In genomic region chr9:37903831-37904646, GRCh38 we compare ENCODE assay signal across 8 cellular contexts. TPM values are rescaled to one million over a fixed set of nuclear protein-coding genes. Genes with fewer than 3 reads are reported as not detected.
DNase-seq lines count a peak whose midpoint lies in the region; ATAC-seq, FAIRE-seq and TF ChIP-seq lines count a peak whose summit lies in the region.

TSS of gene SLC25A51 (minus strand) at chr9:37904127. CDS start at chr9:37888550, 15,577 bp downstream.

- H3K27me3 ChIP-seq in RWPE2 (ENCODE audit: insufficient read depth, poor library complexity, severe bottlenecking) (no peaks in the 10 kb centered on the region), stomach (no peaks in the 10 kb centered on the region)

- peak within 1 kb of the TSS; percentile 45 for H3K27ac Mint-ChIP-seq in nephron progenitor cell

- peak within 1 kb of the TSS; percentile 74 for H3K27ac ChIP-seq in RWPE2 (ENCODE audit: poor library complexity, severe bottlenecking)
- H3K27ac ChIP-seq in stomach = peak within 1 kb of the TSS; percentile 89 to 94 (median 91)

- peaks cover 8% of the 10 kb centered on the region for H3K27me3 Mint-ChIP-seq in nephron progenitor cell (ENCODE audit: low read depth, poor library complexity)

- TF ChIP-seq CTCF in RWPE2 (IDR thresholded peaks at IDR 0.05; ENCODE audit: poor library complexity, severe bottlenecking) (peak; percentile 98), fibroblast of the aortic adventitia (IDR thresholded peaks at IDR 0.05; ENCODE audit: insufficient read depth, low read length) (peak; percentile 95), nephron progenitor cell (IDR thresholded peaks at IDR 0.05) (peak; percentile 76), stomach (IDR thresholded peaks at IDR 0.05) (peak in 6 of 7 experiments; percentile 15 to 96 (median 88))

- H3K4me3 ChIP-seq in RWPE2 (ENCODE audit: severe bottlenecking) = peak within 1 kb of the TSS; percentile 76
- H3K4me3 ChIP-seq in fibroblast of the aortic adventitia (ENCODE audit: low read depth, low read length) = peak within 1 kb of the TSS; percentile 75
- peak within 1 kb of the TSS; percentile 81 to 98 (median 96) for H3K4me3 ChIP-seq in stomach

- 0 to 1% (median 1%) methylated on average over 28 to 78 of the region's 78 CpGs for WGBS in stomach, 5 donors

- TF ChIP-seq POLR2A in H54 (IDR thresholded peaks at IDR 0.05; ENCODE audit: low read depth, low read length) (peak; percentile 65), stomach (IDR thresholded peaks at IDR 0.05) (no peak)

- TF ChIP-seq EP300 in stomach (IDR thresholded peaks at IDR 0.05) = no peak

- FAIRE-seq in H54 (lab: Jason Lieb, UNC) = no peak

- in situ Hi-C loops in G401 (cut with HindIII; ENCODE audit: low sequenced_read_pairs) = no loop called here

- peaks cover 21% of the 10 kb centered on the region for H3K36me3 ChIP-seq in RWPE2 (ENCODE audit: low read depth)
- H3K36me3 ChIP-seq in stomach = peaks cover 5 to 14% (median 6%) of the 10 kb centered on the region in 4 donors

- H3K4me1 Mint-ChIP-seq in nephron progenitor cell = peaks cover 39% of the 10 kb centered on the region

- H3K9me3 Mint-ChIP-seq in nephron progenitor cell = no peaks in the 10 kb centered on the region

- intact Hi-C loops in stomach (cut with DNase I; ENCODE audit: low total_unique reads) = no loop called here

- peaks cover 12% of the 10 kb centered on the region for H3K4me1 ChIP-seq in RWPE2 (ENCODE audit: insufficient read depth, poor library complexity, severe bottlenecking)
- H3K4me1 ChIP-seq in stomach = peaks cover 10 to 35% (median 31%) of the 10 kb centered on the region in 4 donors

- H3K9me3 ChIP-seq in RWPE2 (ENCODE audit: severe bottlenecking) (no peaks in the 10 kb centered on the region), stomach (no peaks in the 10 kb centered on the region)

- DNase-seq in G401 (ENCODE audit: low spot score) = peak; percentile 88
- DNase-seq in H54 (ENCODE audit: insufficient read length, low spot score) = peak; percentile 77
- peak; percentile 93 for DNase-seq in LoVo (ENCODE audit: low spot score)
- peak; percentile 93 for DNase-seq in RWPE2 (ENCODE audit: low spot score)
- DNase-seq in activated T-helper 9 cell treated with anti-CD3 and anti-CD28 coated beads, Interleukin-2, amount 50 U/mL, for 16 hours (ENCODE audit: low read depth) = peak; percentile 92
- DNase-seq in fibroblast of the aortic adventitia (ENCODE audit: low read depth) = peak; percentile 92
- peak; percentile 95 for DNase-seq in nephron progenitor cell
- DNase-seq in stomach = peak; percentile 94

- H3K4me3 Mint-ChIP-seq in nephron progenitor cell = peak within 1 kb of the TSS; percentile 90

- peaks cover 8% of the 10 kb centered on the region for H3K36me3 Mint-ChIP-seq in nephron progenitor cell (ENCODE audit: low read depth)

- ATAC-seq in RWPE2 (ENCODE audit: low read depth) = peak; percentile 75

RNA-seq across cellular contexts. Expression of gene SLC25A51, which starts in this region (rescaled TPM):
- 29.8 and 36.2 TPM in 2 replicates for total RNA-seq in G401 (2014; rRNA removed; shearing (Covaris generic))
- 15.4 and 82.8 TPM in 2 replicates for total RNA-seq in fibroblast of the aortic adventitia (ENCODE audit: low replicate concordance)
- total RNA-seq in stomach = 10 to 100 TPM in 4 of 5 donors, 1 to 10 TPM in 1; 8.4 to 41.5 (median 15.2) TPM
- 1 to 10 TPM; 3.5 to 7.5 (median 5.2) TPM for polyA plus RNA-seq in stomach

Comparison
In these comparisons a context has a peak if more than half of its experiments do, and no peak if none do; other contexts are left out.
1. Peak in every context shown above with its lines: DNase-seq, ATAC-seq, H3K4me3 ChIP-seq and H3K27ac ChIP-seq.